8 cellular contexts compared by ENCODE assay signal in genomic region chr12:32755051-32755653, GRCh38. TPM values are rescaled to one million over a fixed set of nuclear protein-coding genes. Genes with fewer than 3 reads are reported as not detected.
A peak's percentile ranks its signal among the peaks of the same experiment; 100 is the strongest.
DNase-seq lines count a peak whose midpoint lies in the region; ATAC-seq, FAIRE-seq and TF ChIP-seq lines count a peak whose summit lies in the region.

No MANE protein-coding gene starts in this region.

- DNase-seq in GOT3 (lab: John Stamatoyannopoulos, UW) (peak; percentile 22), Kasumi-1 (lab: John Stamatoyannopoulos, UW) (peak; percentile 58 to 62), SK-MEL-5 (ENCODE audit: low read depth, low spot score) (peak; percentile 87), head of caudate nucleus (peak; percentile 20 to 83 (median 66)), pancreas (peak; percentile 57 to 86 (median 77)), tibial nerve (ENCODE audit: low spot score in 2 of 2) (peak; percentile 24 to 41)
- peak; percentile 77 for DNase-seq in activated naive CD4-positive, alpha-beta T cell treated with anti-CD3 and anti-CD28 coated beads, Interleukin-2, amount 50 U/mL, for 16 hours

- intact Hi-C loops in head of caudate nucleus (cut with DNase I) = loop anchor here (2.0 to 5.0 kb wide), 2 partner anchors 76 to 162 kb away; partner anchors contain the start of gene DNM1L
- intact Hi-C loops in pancreas (cut with DNase I) = loop anchor here in 1 of 3 donors (5.0 kb wide), 1 partner anchor 162 kb away; no protein-coding TSS in a partner anchor

- H3K36me3 ChIP-seq in ES-I3 (ENCODE audit: insufficient read depth, low read length) = peaks cover 16% of the 10 kb centered on the region
- peaks cover 0 to 6% (median 5%) of the 10 kb centered on the region in 3 donors for H3K36me3 ChIP-seq in pancreas
- H3K36me3 ChIP-seq in tibial nerve = peaks cover 0 to 31% (median 17%) of the 10 kb centered on the region in 3 donors

- TF ChIP-seq EP300 in tibial nerve (IDR thresholded peaks at IDR 0.05) = no peak

- TF ChIP-seq CTCF in pancreas (IDR thresholded peaks at IDR 0.05) (peak; percentile 22 to 53 (median 40)), tibial nerve (IDR thresholded peaks at IDR 0.05) (peak; percentile 46 to 67 (median 59))

- H3K9ac ChIP-seq in ES-I3 (ENCODE audit: low read depth, low read length) = peak overlapping the region; percentile 66

- H3K9me3 ChIP-seq in ES-I3 (ENCODE audit: control insufficient read depth, insufficient read depth, low read length) = no peaks in the 10 kb centered on the region
- no peaks in the 10 kb centered on the region for H3K9me3 ChIP-seq in pancreas
- H3K9me3 ChIP-seq in tibial nerve = no peaks in the 10 kb centered on the region

- in situ Hi-C loops in SK-MEL-5 (cut with HindIII; ENCODE audit: low pct_unique_long_range_greater_than_20kb, low sequenced_read_pairs) = no loop called here

- no peak for FAIRE-seq in pancreas (lab: Jason Lieb, UNC)

- TF ChIP-seq POLR2A in tibial nerve (IDR thresholded peaks at IDR 0.05) = no peak

- H3K4me3 ChIP-seq in pancreas = peak overlapping the region; percentile 71 to 100 (median 82)
- peak overlapping the region; percentile 70 to 87 (median 82) for H3K4me3 ChIP-seq in tibial nerve

- 0% methylated on average over 40 of the region's 40 CpGs for WGBS in pancreas, 2 donors
- 0% methylated on average over 22 to 28 of the region's 40 CpGs for WGBS in tibial nerve, 2 donors

- peak; percentile 64 to 86 (median 73) for ATAC-seq in pancreas

- H3K27me3 ChIP-seq in pancreas (no peaks in the 10 kb centered on the region), tibial nerve (no peaks in the 10 kb centered on the region)

- H3K4me1 ChIP-seq in ES-I3 (ENCODE audit: insufficient read depth, low read length) (peaks cover 8% of the 10 kb centered on the region), pancreas (peaks cover 0 to 13% (median 0%) of the 10 kb centered on the region in 3 donors), tibial nerve (peaks cover 4 to 30% (median 8%) of the 10 kb centered on the region in 4 donors)

- H3K27ac ChIP-seq in pancreas (peak overlapping the region; percentile 50 to 87 (median 75)), tibial nerve (peak overlapping the region; percentile 83 to 93 (median 91))

RNA-seq across cellular contexts. Expression of gene YARS2, which starts 0.5 kb away (rescaled TPM):
- 28.4 and 30.7 TPM in 2 replicates for total RNA-seq in SK-MEL-5 (2014; rRNA removed; shearing (Covaris generic))
- polyA plus RNA-seq in SK-MEL-5 (2015; cell fraction: cytosol; rRNA removed) = 13.5 and 17.9 TPM in 2 replicates
- 18.9 and 22.4 TPM in 2 replicates for polyA plus RNA-seq in SK-MEL-5 (2015; cell fraction: nucleus; rRNA removed)
- 1 to 10 TPM; 3.7 to 7.9 (median 6.0) TPM for total RNA-seq in pancreas
- polyA plus RNA-seq in pancreas = 1 to 10 TPM; 6.0 to 7.4 TPM
- 10 to 100 TPM; 16.3 to 38.7 (median 28.3) TPM for total RNA-seq in tibial nerve

Comparison
In these comparisons a context has a peak if more than half of its experiments do, and no peak if none do; other contexts are left out.
1. Peak in every context shown above with its lines: DNase-seq, ATAC-seq, H3K4me3 ChIP-seq and H3K27ac ChIP-seq.
2. DNase-seq: peak in every context shown above with its lines; median percentile 87 in SK-MEL-5; 77 in activated naive CD4-positive, alpha-beta T cell treated with anti-CD3 and anti-CD28 coated beads, Interleukin-2, amount 50 U/mL, for 16 hours; 77 in pancreas; 66 in head of caudate nucleus; 60 in Kasumi-1; 32 in tibial nerve; 22 in GOT3.